2 cellular contexts compared by ENCODE assay signal in the genomic region with DNA sequence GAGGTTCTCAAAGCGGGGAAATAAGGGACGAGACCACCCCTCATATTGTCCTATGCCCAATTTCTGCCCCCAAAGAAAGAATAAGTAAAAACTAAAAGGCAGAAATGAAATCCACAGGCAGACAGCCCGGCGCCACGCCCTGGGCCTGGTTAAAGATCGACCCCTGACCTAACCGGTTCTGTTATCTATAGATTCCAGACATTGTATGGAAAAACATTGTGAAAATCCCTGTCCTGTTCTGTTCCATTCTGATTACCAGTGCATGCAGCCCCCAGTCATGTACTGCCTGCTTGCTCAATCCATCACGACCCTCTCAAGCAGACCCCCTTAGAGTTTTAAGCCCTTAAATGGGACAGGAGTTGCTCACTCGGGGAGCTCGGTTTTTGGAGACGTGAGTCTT. TPM values are rescaled to one million over a fixed set of nuclear protein-coding genes. Genes with fewer than 3 reads are reported as not detected.
"Had no signal": no experiment of that assay in that cellular context is flagged by ENCODE, and none has a peak within 500 bp of the region (broad histone marks: within the 10 kb centered on the region; RNA-seq: fewer than 3 reads in every experiment).

No MANE protein-coding gene starts in this region.

RNA-seq across cellular contexts. Expression of gene CRYGD, which starts 6.9 kb away (rescaled TPM):
- total RNA-seq: G401, GM12878 had no signal
- polyA plus RNA-seq: GM12878 had no signal

RNA-seq across cellular contexts. Expression of gene CRYGC, which starts 12.2 kb away (rescaled TPM):
- total RNA-seq: GM12878 had no signal
- polyA plus RNA-seq: GM12878 had no signal

RNA-seq across cellular contexts. Expression of gene CRYGB, which starts 28.6 kb away (rescaled TPM):
- total RNA-seq: G401, GM12878 had no signal
- polyA plus RNA-seq: GM12878 had no signal

RNA-seq across cellular contexts. Expression of gene CRYGA, which starts 46.0 kb away (rescaled TPM):
- total RNA-seq: G401, GM12878 had no signal
- polyA plus RNA-seq: GM12878 had no signal
